In genomic region chr4:152220201-152220666, GRCh38 we compare ENCODE assay signal across 12 cellular contexts.
DNase-seq lines count a peak whose midpoint lies in the region; ATAC-seq and TF ChIP-seq lines count a peak whose summit lies in the region.
"Had no signal": no experiment of that assay in that cellular context is flagged by ENCODE, and none has a peak within 500 bp of the region (broad histone marks: within the 10 kb centered on the region; RNA-seq: fewer than 3 reads in every experiment).

No MANE protein-coding gene starts in this region.

- TF ChIP-seq CTCF in fibroblast of the aortic adventitia (IDR thresholded peaks at IDR 0.05; ENCODE audit: insufficient read depth, low read length): no peak

- DNase-seq in GM04504 (ENCODE audit: low read depth) (peak; percentile 31), fibroblast of the aortic adventitia (ENCODE audit: low read depth) (peak; percentile 84), midbrain (lab: John Stamatoyannopoulos, UW) (no peak), NCI-H1436 (lab: John Stamatoyannopoulos, UW) (no peak), NCI-H510A treated with DMSO at 0.1 percent for 48 hours (lab: John Stamatoyannopoulos, UW) (no peak), mesenteric fat pad (ENCODE audit: low spot score) (no peak)
- DNase-seq: DND-41; effector memory CD8-positive, alpha-beta T cell; retina; SJCRH30 had no signal

- ATAC-seq in GM19468 (IDR thresholded peaks at IDR 0.05; ENCODE audit: extremely low read depth, unreplicated experiment) (peak; percentile 51), HG03457 (IDR thresholded peaks at IDR 0.05; ENCODE audit: unreplicated experiment) (peak; percentile 80)
- ATAC-seq: effector memory CD8-positive, alpha-beta T cell had no signal

- H3K4me3 ChIP-seq in fibroblast of the aortic adventitia (ENCODE audit: low read depth, low read length): no peak overlapping the region
- H3K4me3 ChIP-seq: SJCRH30 had no signal

Comparison
In these comparisons a context has a peak if more than half of its experiments do, and no peak if none do; other contexts are left out.
1. DNase-seq: peak in GM04504 (single experiment) and fibroblast of the aortic adventitia (single experiment); none in midbrain (single experiment), NCI-H1436 (single experiment), NCI-H510A treated with DMSO at 0.1 percent for 48 hours (single experiment) and mesenteric fat pad (single experiment).